Comparison of ENCODE assay signal across 1 cellular context in the genomic region with DNA sequence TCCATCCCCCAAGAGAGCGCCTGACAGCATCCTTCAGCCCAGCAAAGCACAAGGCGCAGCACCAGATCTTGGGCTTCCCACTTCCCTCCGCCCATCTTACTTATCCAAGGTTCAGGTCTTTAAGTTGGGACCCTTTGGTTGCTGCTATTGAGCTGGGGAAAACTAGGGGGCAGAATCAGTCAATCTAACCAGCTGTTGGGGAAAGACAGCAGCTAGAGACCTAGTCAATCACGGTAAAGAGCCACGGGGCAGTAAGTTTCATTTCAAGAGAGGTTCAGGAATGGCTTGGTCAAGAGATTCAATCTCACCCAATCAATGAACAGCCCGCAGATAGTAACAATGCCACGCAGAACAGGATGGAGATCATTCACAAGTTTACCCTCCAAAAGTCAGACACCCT.
TF ChIP-seq lines count a peak whose summit lies in the region.

No MANE protein-coding gene starts in this region.

TF ChIP-seq in GM23338, 12 proteins besides CTCF, POLR2A, EP300 and RAD21 (continued from another document):
- no peak for TF ChIP-seq NANOG (IDR thresholded peaks at IDR 0.05; ENCODE audit: borderline replicate concordance)
- TF ChIP-seq ZNF114 (CRISPR knock-in tag; IDR thresholded peaks at IDR 0.05), result no peak
